Comparison of ENCODE assay signal across 1 cellular context in the genomic region with DNA sequence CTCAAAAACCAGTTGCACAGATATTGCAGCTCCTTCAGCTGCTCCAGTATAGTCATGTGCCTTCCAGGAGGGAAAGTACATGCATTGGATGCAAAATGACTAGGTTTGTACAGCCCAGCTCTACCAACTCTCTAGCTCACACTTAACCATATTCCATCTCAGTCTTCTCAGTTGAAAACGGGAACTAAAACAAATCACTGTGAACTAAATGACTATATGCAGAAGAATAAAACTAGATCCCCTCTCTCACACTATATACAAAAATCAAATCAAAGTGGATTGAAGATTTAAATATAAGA.
TF ChIP-seq lines count a peak whose summit lies in the region.

No MANE protein-coding gene starts in this region.

TF ChIP-seq in HepG2, 621 proteins besides CTCF, POLR2A, EP300 and RAD21:
- TF ChIP-seq, protein P1, sequence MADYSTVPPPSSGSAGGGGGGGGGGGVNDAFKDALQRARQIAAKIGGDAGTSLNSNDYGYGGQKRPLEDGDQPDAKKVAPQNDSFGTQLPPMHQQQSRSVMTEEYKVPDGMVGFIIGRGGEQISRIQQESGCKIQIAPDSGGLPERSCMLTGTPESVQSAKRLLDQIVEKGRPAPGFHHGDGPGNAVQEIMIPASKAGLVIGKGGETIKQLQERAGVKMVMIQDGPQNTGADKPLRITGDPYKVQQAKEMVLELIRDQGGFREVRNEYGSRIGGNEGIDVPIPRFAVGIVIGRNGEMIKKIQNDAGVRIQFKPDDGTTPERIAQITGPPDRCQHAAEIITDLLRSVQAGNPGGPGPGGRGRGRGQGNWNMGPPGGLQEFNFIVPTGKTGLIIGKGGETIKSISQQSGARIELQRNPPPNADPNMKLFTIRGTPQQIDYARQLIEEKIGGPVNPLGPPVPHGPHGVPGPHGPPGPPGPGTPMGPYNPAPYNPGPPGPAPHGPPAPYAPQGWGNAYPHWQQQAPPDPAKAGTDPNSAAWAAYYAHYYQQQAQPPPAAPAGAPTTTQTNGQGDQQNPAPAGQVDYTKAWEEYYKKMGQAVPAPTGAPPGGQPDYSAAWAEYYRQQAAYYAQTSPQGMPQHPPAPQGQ (CRISPR knock-in tag; IDR thresholded peaks at IDR 0.05; ENCODE audit: borderline replicate concordance) = 0 out of 2 replicates have a peak, but pooled peaks have one; percentile 16
- TF ChIP-seq MEF2D (CRISPR knock-in tag; IDR thresholded peaks at IDR 0.05) = no peak
TF ChIP-seq in HepG2: peak in this region for 1.
